19 cellular contexts compared by ENCODE assay signal in the genomic region with DNA sequence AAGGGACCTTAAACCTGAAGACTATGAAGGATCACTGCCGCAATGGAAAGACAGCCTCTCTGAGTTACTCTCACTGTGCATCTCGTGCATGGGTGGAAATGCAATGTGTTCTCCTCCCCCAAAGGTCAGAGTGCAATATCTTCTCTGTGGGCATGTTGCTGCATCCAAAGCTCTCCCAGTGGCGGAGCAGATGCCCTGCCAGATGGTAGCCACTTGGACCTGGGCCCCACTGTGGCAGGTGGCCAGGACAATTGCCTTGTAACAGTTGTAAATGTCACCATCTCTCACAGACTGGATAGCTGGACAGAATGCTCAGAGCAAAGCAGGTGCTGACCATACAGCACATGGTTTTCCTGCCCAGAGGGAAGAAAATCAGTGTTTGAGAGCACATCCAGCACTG.
DNase-seq lines count a peak whose midpoint lies in the region; ATAC-seq lines count a peak whose summit lies in the region.
"Had no signal": no experiment of that assay in that cellular context is flagged by ENCODE, and none has a peak within 500 bp of the region (broad histone marks: within the 10 kb centered on the region; RNA-seq: fewer than 3 reads in every experiment).

No MANE protein-coding gene starts in this region.

- peak; percentile 16 for DNase-seq in NCI-H1105 treated with DMSO at 0.1 percent for 48 hours (lab: John Stamatoyannopoulos, UW)
- no peak for DNase-seq in NCI-H1105 (lab: John Stamatoyannopoulos, UW)
- DNase-seq in NCI-H446 (lab: John Stamatoyannopoulos, UW), result peak; percentile 75 to 95
- peak; percentile 91 for DNase-seq in cerebellar cortex (ENCODE audit: low spot score)
- DNase-seq in occipital lobe (lab: John Stamatoyannopoulos, UW), result peak; percentile 7
- DNase-seq in HAP-1 (ENCODE audit: low spot score in 2 of 2), result no peak
- DNase-seq: BE2C; CD4-positive, alpha-beta T cell; DMS79 treated with DMSO at 0.1 percent for 48 hours; KG1; NCI-H1694; NCI-H2107; NCI-H226; NCI-H774; Peyer's patch; Right ventricle myocardium superior had no signal

- no peaks in the 10 kb centered on the region for H3K27me3 ChIP-seq in HAP-1 (ENCODE audit: low read depth)
- H3K27me3 ChIP-seq: BE2C, Peyer's patch had no signal

- H3K9me3 ChIP-seq in HAP-1, result no peaks in the 10 kb centered on the region
- H3K9me3 ChIP-seq: BE2C, Peyer's patch had no signal

- no peaks in the 10 kb centered on the region for H3K36me3 ChIP-seq in HAP-1 (replicated peaks)
- H3K36me3 ChIP-seq: BE2C, Peyer's patch had no signal

- in situ Hi-C loops in HAP-1 (cut with MboI; ENCODE audit: low sequenced_read_pairs), result no loop called here

- H3K4me3 ChIP-seq in HAP-1, result no peak overlapping the region
- H3K4me3 ChIP-seq: GM12878, Peyer's patch had no signal

- ATAC-seq in GM18520 (IDR thresholded peaks at IDR 0.05; ENCODE audit: unreplicated experiment), result no peak
- ATAC-seq in GM21825 (IDR thresholded peaks at IDR 0.05; ENCODE audit: unreplicated experiment), result no peak
- ATAC-seq: GM12878 had no signal

- no peaks in the 10 kb centered on the region for H3K4me1 ChIP-seq in HAP-1
- H3K4me1 ChIP-seq: BE2C, Peyer's patch had no signal

Comparison
In these comparisons a context has a peak if more than half of its experiments do, and no peak if none do; other contexts are left out.
1. DNase-seq: peak in NCI-H1105 treated with DMSO at 0.1 percent for 48 hours (single experiment), NCI-H446 (2 of 2), cerebellar cortex (single experiment) and occipital lobe (single experiment); none in NCI-H1105 (single experiment) and HAP-1 (0 of 2).